21 cellular contexts compared by ENCODE assay signal in genomic region chr5:124575731-124576130, GRCh38.
"Had no signal": no experiment of that assay in that cellular context is flagged by ENCODE, and none has a peak within 500 bp of the region (broad histone marks: within the 10 kb centered on the region; RNA-seq: fewer than 3 reads in every experiment).

No MANE protein-coding gene starts in this region.

- DNase-seq: effector memory CD8-positive, alpha-beta T cell; esophagus squamous epithelium; foreskin fibroblast; immature natural killer cell; left cardiac atrium; left ventricle myocardium inferior; mesenchymal stem cell; naive thymus-derived CD4-positive, alpha-beta T cell; nephron progenitor cell; ovary; right cardiac atrium; small intestine; stimulated activated CD4-positive, alpha-beta T cell treated with anti-CD3 and anti-CD28 coated beads, Interleukin-12 subunit alpha, Interleukin-12 subunit beta, amount 100 ng/mL, for 4 hours; stomach; thyroid gland had no signal

- H3K27ac ChIP-seq: epithelial cell of prostate, esophagus squamous epithelium, gastroesophageal sphincter, left ventricle myocardium inferior, ovary, stomach had no signal

- H3K36me3 Mint-ChIP-seq: naive thymus-derived CD4-positive, alpha-beta T cell; type B pancreatic cell had no signal

- H3K27ac Mint-ChIP-seq: effector memory CD8-positive, alpha-beta T cell; immature natural killer cell; naive thymus-derived CD4-positive, alpha-beta T cell had no signal

- H3K4me3 ChIP-seq: esophagus squamous epithelium, gastroesophageal sphincter, left ventricle myocardium inferior, lung, ovary, stomach, thyroid gland had no signal

- H3K27me3 Mint-ChIP-seq: central memory CD8-positive, alpha-beta T cell; effector memory CD8-positive, alpha-beta T cell; progenitor cell of endocrine pancreas had no signal

- H3K9me3 Mint-ChIP-seq: nephron progenitor cell, type B pancreatic cell had no signal

- H3K27me3 ChIP-seq: esophagus squamous epithelium, gastroesophageal sphincter, ovary, stomach, thyroid gland had no signal

- H3K4me1 Mint-ChIP-seq: central memory CD8-positive, alpha-beta T cell; naive thymus-derived CD4-positive, alpha-beta T cell had no signal

- ATAC-seq: effector memory CD8-positive, alpha-beta T cell; gastroesophageal sphincter; naive thymus-derived CD4-positive, alpha-beta T cell; right cardiac atrium had no signal

- H3K4me3 Mint-ChIP-seq: central memory CD8-positive, alpha-beta T cell; effector memory CD8-positive, alpha-beta T cell; immature natural killer cell; naive thymus-derived CD4-positive, alpha-beta T cell; type B pancreatic cell had no signal
